8 cellular contexts compared by ENCODE assay signal in genomic region chr22:45441158-45441557, GRCh38. TPM values are rescaled to one million over a fixed set of nuclear protein-coding genes. Genes with fewer than 3 reads are reported as not detected.
DNase-seq lines count a peak whose midpoint lies in the region; ATAC-seq and TF ChIP-seq lines count a peak whose summit lies in the region.

No MANE protein-coding gene starts in this region.

- no peak overlapping the region for H3K9ac ChIP-seq in BLaER1

- H3K27me3 ChIP-seq in BLaER1 (no peaks in the 10 kb centered on the region), heart left ventricle (peaks cover 0 to 11% (median 0%) of the 10 kb centered on the region in 9 donors)

- H3K9me3 ChIP-seq in BLaER1 (no peaks in the 10 kb centered on the region), heart left ventricle (no peaks in the 10 kb centered on the region)

- H3K4me1 ChIP-seq in BLaER1 (peaks cover 8% of the 10 kb centered on the region), heart left ventricle (peaks cover 0 to 6% (median 0%) of the 10 kb centered on the region in 12 donors)

- DNase-seq in GM20000 (ENCODE audit: low spot score) (peak; percentile 64), NCI-H748 treated with DMSO at 0.1 percent for 48 hours (lab: John Stamatoyannopoulos, UW) (peak; percentile 24), heart left ventricle (peak in 4 of 5 donors; percentile 43 to 78 (median 62)), retina (peak; percentile 63), omental fat pad (ENCODE audit: low spot score) (no peak)
- peak in 1 of 2 donors; percentile 10 for DNase-seq in activated naive CD4-positive, alpha-beta T cell treated with anti-CD3 and anti-CD28 coated beads, Interleukin-2, amount 50 U/mL, for 72 hours (ENCODE audit: low spot score in 2 of 2)

- peak; percentile 76 to 87 for ATAC-seq in activated naive CD4-positive, alpha-beta T cell treated with anti-CD3 and anti-CD28 coated beads, Interleukin-2, amount 50 U/mL, for 72 hours
- peak; percentile 57 to 92 (median 89) for ATAC-seq in heart left ventricle
- no peak for ATAC-seq in GM19328 (IDR thresholded peaks at IDR 0.05; ENCODE audit: unreplicated experiment)
- no peak for ATAC-seq in omental fat pad (ENCODE audit: low FRiP score)

- H3K27ac Mint-ChIP-seq in activated naive CD4-positive, alpha-beta T cell treated with anti-CD3 and anti-CD28 coated beads, Interleukin-2, amount 50 U/mL, for 72 hours = peak overlapping the region; percentile 10 to 18

- H3K36me3 ChIP-seq in BLaER1 (no peaks in the 10 kb centered on the region), heart left ventricle (no peaks in the 10 kb centered on the region)

- TF ChIP-seq POLR2A in heart left ventricle (IDR thresholded peaks at IDR 0.05) = no peak

- intact Hi-C loops in heart left ventricle (cut with DNase I) = loop anchor here in 8 of 10 donors (1.0 to 10.0 kb wide), 4 partner anchors 74 to 112 kb away; no protein-coding TSS in a partner anchor

- no peak overlapping the region for H3K4me3 ChIP-seq in BLaER1
- H3K4me3 ChIP-seq in heart left ventricle = no peak overlapping the region

- no peaks in the 10 kb centered on the region for H4K20me1 ChIP-seq in BLaER1

- peak overlapping the region; percentile 24 for H3K4me2 ChIP-seq in BLaER1

- H3K27ac ChIP-seq in BLaER1 = no peak overlapping the region
- H3K27ac ChIP-seq in heart left ventricle = no peak overlapping the region

- no peaks in the 10 kb centered on the region for H3K36me3 Mint-ChIP-seq in activated naive CD4-positive, alpha-beta T cell treated with anti-CD3 and anti-CD28 coated beads, Interleukin-2, amount 50 U/mL, for 72 hours

- 20 to 24% (median 21%) methylated on average over 9 of the region's 9 CpGs for WGBS in heart left ventricle, 4 donors

- TF ChIP-seq CTCF in GM20000 (IDR thresholded peaks at IDR 0.05; ENCODE audit: extremely low read depth, missing control alignments) (peak; percentile 50), heart left ventricle (IDR thresholded peaks at IDR 0.05) (peak; percentile 40 to 76 (median 62)), omental fat pad (IDR thresholded peaks at IDR 0.05) (no peak)

- H3K9me3 Mint-ChIP-seq in activated naive CD4-positive, alpha-beta T cell treated with anti-CD3 and anti-CD28 coated beads, Interleukin-2, amount 50 U/mL, for 72 hours = no peaks in the 10 kb centered on the region

RNA-seq across cellular contexts. Expression of gene RIBC2, which starts 27.7 kb away (rescaled TPM):
- total RNA-seq in activated naive CD4-positive, alpha-beta T cell treated with anti-CD3 and anti-CD28 coated beads, Interleukin-2, amount 50 U/mL, for 72 hours = 1 to 10 TPM; 6.7 to 9.7 TPM
- total RNA-seq in heart left ventricle (1 to 10 TPM in 1 of 9 donors, not detected in 8; 1.0 TPM), omental fat pad (under 1 TPM in 1 of 4 donors, not detected in 3; 0.56 TPM)
- under 1 TPM in 1 of 2 donors, not detected in 1; 0.07 TPM for polyA plus RNA-seq in heart left ventricle

RNA-seq across cellular contexts. Expression of gene SMC1B, which starts 27.8 kb away (rescaled TPM):
- under 1 TPM; 0.80 to 0.93 TPM for total RNA-seq in activated naive CD4-positive, alpha-beta T cell treated with anti-CD3 and anti-CD28 coated beads, Interleukin-2, amount 50 U/mL, for 72 hours
- total RNA-seq in heart left ventricle (not detected), omental fat pad (not detected)
- not detected for polyA plus RNA-seq in heart left ventricle

Comparison
In these comparisons a context has a peak if more than half of its experiments do, and no peak if none do; other contexts are left out.
1. CTCF ChIP-seq: peak in GM20000 (single experiment) and heart left ventricle (12 of 12); none in omental fat pad (0 of 3).
2. ATAC-seq: peak in activated naive CD4-positive, alpha-beta T cell treated with anti-CD3 and anti-CD28 coated beads, Interleukin-2, amount 50 U/mL, for 72 hours (2 of 2) and heart left ventricle (4 of 4); none in GM19328 (single experiment) and omental fat pad (single experiment).